In genomic region chr12:75715682-75716081, GRCh38 we compare ENCODE assay signal across 15 cellular contexts.
DNase-seq lines count a peak whose midpoint lies in the region; ATAC-seq and TF ChIP-seq lines count a peak whose summit lies in the region.
"Had no signal": no experiment of that assay in that cellular context is flagged by ENCODE, and none has a peak within 500 bp of the region (broad histone marks: within the 10 kb centered on the region; RNA-seq: fewer than 3 reads in every experiment).

No MANE protein-coding gene starts in this region.

- H3K27ac ChIP-seq in BLaER1, result no peak overlapping the region
- no peak overlapping the region for H3K27ac ChIP-seq in IMR-90 (ENCODE audit: insufficient read depth, low read length)
- peak overlapping the region in 3 of 4 donors; percentile 71 to 87 (median 83) for H3K27ac ChIP-seq in esophagus squamous epithelium
- no peak overlapping the region for H3K27ac ChIP-seq in ascending aorta
- H3K27ac ChIP-seq: C4-2B, HL-60 had no signal

- in situ Hi-C loops in IMR-90 (cut with MboI; ENCODE audit: low sequenced_read_pairs), result no loop called here

- no CpG with 5 or more reads among the region's 6 CpGs for WGBS in IMR-90 (ENCODE audit: extremely low coverage in 2 of 2, insufficient read length in 1 of 2), 2 experiments
- 91% methylated on average over 6 of the region's 6 CpGs for WGBS in esophagus squamous epithelium, 2 donors

- H2AK5ac ChIP-seq in IMR-90 (ENCODE audit: low read depth, low read length), result peak overlapping the region; percentile 78

- H3K36me3 Mint-ChIP-seq in neural crest cell (ENCODE audit: low read depth), result no peaks in the 10 kb centered on the region
- H3K36me3 Mint-ChIP-seq: CD4-positive, alpha-beta memory T cell had no signal

- BruUV-seq in IMR-90 (replicated peaks; lab: Mats Ljungman, UMichigan), result no TSS peak

- H3K18ac ChIP-seq in IMR-90 (ENCODE audit: low read depth, low read length), result no peak overlapping the region

- no peak overlapping the region for H3K56ac ChIP-seq in IMR-90 (ENCODE audit: extremely low read depth, insufficient read depth, low read length)

- H3K9me3 Mint-ChIP-seq in neural crest cell, result no peaks in the 10 kb centered on the region
- H3K9me3 Mint-ChIP-seq: CD4-positive, alpha-beta memory T cell had no signal

- H3K27me3 ChIP-seq in BLaER1 (no peaks in the 10 kb centered on the region), IMR-90 (ENCODE audit: control insufficient read depth, insufficient read depth, low read length) (no peaks in the 10 kb centered on the region), esophagus squamous epithelium (no peaks in the 10 kb centered on the region), ascending aorta (no peaks in the 10 kb centered on the region)

- H4K20me1 ChIP-seq in BLaER1, result no peaks in the 10 kb centered on the region
- H4K20me1 ChIP-seq in IMR-90 (ENCODE audit: insufficient read depth, low read length), result no peaks in the 10 kb centered on the region

- peak overlapping the region; percentile 10 for H3K4me3 Mint-ChIP-seq in neural crest cell
- H3K4me3 Mint-ChIP-seq: CD4-positive, alpha-beta memory T cell had no signal

- dilution Hi-C loops in IMR-90 (cut with HindIII; ENCODE audit: low sequenced_read_pairs, unreplicated experiment), result no loop called here

- CTCF ChIA-PET in IMR-90 (lab: Yijun Ruan, JAX), result no interaction called here

- peak overlapping the region; percentile 27; the same call in 1 of the 2 replicates for H2BK120ac ChIP-seq in IMR-90 (ENCODE audit: low read depth, low read length)

- no peak overlapping the region for H3K4me3 ChIP-seq in BLaER1
- no peak overlapping the region for H3K4me3 ChIP-seq in IMR-90 (ENCODE audit: insufficient read depth, low read depth, low read length)
- H3K4me3 ChIP-seq in esophagus squamous epithelium, result no peak overlapping the region
- H3K4me3 ChIP-seq in ascending aorta, result no peak overlapping the region

- peak overlapping the region; percentile 35; the same call in 1 of the 2 replicates for H4K91ac ChIP-seq in IMR-90 (ENCODE audit: insufficient read depth, low read depth, low read length)

- TF ChIP-seq POLR2A in IMR-90 (IDR thresholded peaks at IDR 0.05; ENCODE audit: low read depth, low read length) (no peak), esophagus squamous epithelium (IDR thresholded peaks at IDR 0.05) (no peak)

- H2BK15ac ChIP-seq in IMR-90 (ENCODE audit: low read depth, low read length), result peak overlapping the region; percentile 16; the same call in 2 of the 3 replicates

- H3K27ac Mint-ChIP-seq in neural crest cell (ENCODE audit: unreplicated experiment), result peak overlapping the region; percentile 47
- H3K27ac Mint-ChIP-seq: CD4-positive, alpha-beta memory T cell had no signal

- H3K4me1 ChIP-seq in BLaER1 (peaks cover 15% of the 10 kb centered on the region), IMR-90 (ENCODE audit: control insufficient read depth, insufficient read depth, low read length) (peaks cover 4% of the 10 kb centered on the region; the same call in 1 of the 2 replicates), esophagus squamous epithelium (peaks cover 13 to 98% (median 29%) of the 10 kb centered on the region in 3 donors), ascending aorta (no peaks in the 10 kb centered on the region)

- TF ChIP-seq CTCF in IMR-90 (conservative IDR thresholded peaks at IDR 0.05; ENCODE audit: low read depth, low read length) (no peak), esophagus squamous epithelium (IDR thresholded peaks at IDR 0.05) (no peak), neural crest cell (conservative IDR thresholded peaks at IDR 0.05) (no peak), ascending aorta (IDR thresholded peaks at IDR 0.05) (no peak)

- no peaks in the 10 kb centered on the region for H3K9me1 ChIP-seq in IMR-90 (ENCODE audit: insufficient read depth, low read length)

- ATAC-seq in IMR-90 (ENCODE audit: low read depth) (no peak), HG03432 (IDR thresholded peaks at IDR 0.05; ENCODE audit: unreplicated experiment) (no peak)

- H3K23ac ChIP-seq in IMR-90 (ENCODE audit: low read depth, low read length), result no peak overlapping the region

- H3K9ac ChIP-seq in BLaER1 (no peak overlapping the region), IMR-90 (ENCODE audit: low read depth, low read length) (no peak overlapping the region)

- no peaks in the 10 kb centered on the region for H3K79me1 ChIP-seq in IMR-90 (ENCODE audit: low read depth in 1 of 2, low read length in 2 of 2)

- peaks cover 63% of the 10 kb centered on the region for H3K4me1 Mint-ChIP-seq in neural crest cell

- POLR2A ChIA-PET in IMR-90 (lab: Charles Lee; ENCODE audit: unreplicated experiment), result no interaction called here

- TF ChIP-seq RAD21 in IMR-90 (IDR thresholded peaks at IDR 0.05; ENCODE audit: low read length), result no peak

- H3K4me2 ChIP-seq in BLaER1 (peak overlapping the region; percentile 35; the same call in 1 of the 2 replicates), IMR-90 (ENCODE audit: low read depth, low read length) (no peak overlapping the region)

- no peaks in the 10 kb centered on the region for H3K36me3 ChIP-seq in BLaER1
- H3K36me3 ChIP-seq in IMR-90 (ENCODE audit: control insufficient read depth, insufficient read depth, low read length), result no peaks in the 10 kb centered on the region
- H3K36me3 ChIP-seq in esophagus squamous epithelium, result no peaks in the 10 kb centered on the region
- no peaks in the 10 kb centered on the region for H3K36me3 ChIP-seq in ascending aorta

- H2BK20ac ChIP-seq in IMR-90 (ENCODE audit: low read depth, low read length), result peak overlapping the region; percentile 40; the same call in 1 of the 2 replicates

- no peak overlapping the region for H3K4ac ChIP-seq in IMR-90 (ENCODE audit: low read depth, low read length)

- H4K8ac ChIP-seq in IMR-90 (ENCODE audit: low read depth in 2 of 2, low read length in 2 of 2), result 0 out of 4 replicates have a peak overlapping the region, but pooled peaks of 1 of the 2 experiments have one; percentile 8

- no peak overlapping the region for H2BK5ac ChIP-seq in IMR-90 (ENCODE audit: low read depth, low read length, poor library complexity, severe bottlenecking)

- H2AK9ac ChIP-seq in IMR-90 (replicated peaks; ENCODE audit: low read depth, low read length, poor library complexity), result no peak overlapping the region

- H3K9me3 ChIP-seq in BLaER1 (no peaks in the 10 kb centered on the region), IMR-90 (ENCODE audit: control insufficient read depth, insufficient read depth, low read length) (no peaks in the 10 kb centered on the region), esophagus squamous epithelium (no peaks in the 10 kb centered on the region), ascending aorta (no peaks in the 10 kb centered on the region)

- intact Hi-C loops in IMR-90 (cut with micrococcal nuclease) (no loop called here), esophagus squamous epithelium (cut with DNase I) (no loop called here), ascending aorta (cut with DNase I) (no loop called here)

- no peaks in the 10 kb centered on the region for H3K27me3 Mint-ChIP-seq in neural crest cell (ENCODE audit: low read depth)
- H3K27me3 Mint-ChIP-seq: CD4-positive, alpha-beta memory T cell had no signal

- H4K5ac ChIP-seq in IMR-90 (ENCODE audit: low read depth, low read length), result peak overlapping the region; percentile 56; the same call in 1 of the 2 replicates

- no peak overlapping the region for H2AFZ ChIP-seq in IMR-90 (replicated peaks; ENCODE audit: low read length, poor library complexity)

- H3K14ac ChIP-seq in IMR-90 (replicated peaks; ENCODE audit: low read depth, low read length), result no peak overlapping the region

- DNase-seq in IMR-90, result no peak
- no peak for DNase-seq in esophagus squamous epithelium (lab: John Stamatoyannopoulos, UW)
- no peak for DNase-seq in neural crest cell (ENCODE audit: low read depth, low spot score)
- DNase-seq in ascending aorta (ENCODE audit: low spot score in 2 of 2), result no peak
- no peak for DNase-seq in NCI-H2171 treated with DMSO at 0.1 percent for 48 hours (lab: John Stamatoyannopoulos, UW)
- DNase-seq: 8988T; ACHN; CD4-positive, alpha-beta memory T cell; GF-D8; HCEC 1CT; KBM-7 had no signal

TF ChIP-seq in IMR-90, 13 proteins besides CTCF, POLR2A, EP300 and RAD21:
- TF ChIP-seq FOS (IDR thresholded peaks at IDR 0.05; ENCODE audit: low read depth, low read length) (no peak), CEBPB (IDR thresholded peaks at IDR 0.05; ENCODE audit: low read depth, low read length) (no peak), USF2 (IDR thresholded peaks at IDR 0.05; ENCODE audit: low read depth, low read length) (no peak), RFX5 (IDR thresholded peaks at IDR 0.05; ENCODE audit: low read depth, low read length) (no peak), ELK1 (IDR thresholded peaks at IDR 0.05; ENCODE audit: borderline replicate concordance, low read depth, low read length) (no peak), MAFK (IDR thresholded peaks at IDR 0.05; ENCODE audit: low read depth, low read length) (no peak), NFE2L2 (IDR thresholded peaks at IDR 0.05; ENCODE audit: low read depth, low read length) (no peak), MAZ (IDR thresholded peaks at IDR 0.05; ENCODE audit: borderline replicate concordance, low read depth, low read length) (no peak), RCOR1 (IDR thresholded peaks at IDR 0.05; ENCODE audit: insufficient replicate concordance, low read length) (no peak), SMC3 (IDR thresholded peaks at IDR 0.05; ENCODE audit: low read depth, low read length) (no peak), CHD1 (IDR thresholded peaks at IDR 0.05; ENCODE audit: low read depth, low read length) (no peak), MXI1 (IDR thresholded peaks at IDR 0.05; ENCODE audit: borderline replicate concordance, low read depth, low read length) (no peak), BHLHE40 (IDR thresholded peaks at IDR 0.05; ENCODE audit: low read depth, low read length) (no peak)

Comparison
In these comparisons a context has a peak if more than half of its experiments do, and no peak if none do; other contexts are left out.
1. H3K27ac ChIP-seq: peak in esophagus squamous epithelium (3 of 4); none in BLaER1 (single experiment), IMR-90 (single experiment) and ascending aorta (0 of 2).